In the genomic region with DNA sequence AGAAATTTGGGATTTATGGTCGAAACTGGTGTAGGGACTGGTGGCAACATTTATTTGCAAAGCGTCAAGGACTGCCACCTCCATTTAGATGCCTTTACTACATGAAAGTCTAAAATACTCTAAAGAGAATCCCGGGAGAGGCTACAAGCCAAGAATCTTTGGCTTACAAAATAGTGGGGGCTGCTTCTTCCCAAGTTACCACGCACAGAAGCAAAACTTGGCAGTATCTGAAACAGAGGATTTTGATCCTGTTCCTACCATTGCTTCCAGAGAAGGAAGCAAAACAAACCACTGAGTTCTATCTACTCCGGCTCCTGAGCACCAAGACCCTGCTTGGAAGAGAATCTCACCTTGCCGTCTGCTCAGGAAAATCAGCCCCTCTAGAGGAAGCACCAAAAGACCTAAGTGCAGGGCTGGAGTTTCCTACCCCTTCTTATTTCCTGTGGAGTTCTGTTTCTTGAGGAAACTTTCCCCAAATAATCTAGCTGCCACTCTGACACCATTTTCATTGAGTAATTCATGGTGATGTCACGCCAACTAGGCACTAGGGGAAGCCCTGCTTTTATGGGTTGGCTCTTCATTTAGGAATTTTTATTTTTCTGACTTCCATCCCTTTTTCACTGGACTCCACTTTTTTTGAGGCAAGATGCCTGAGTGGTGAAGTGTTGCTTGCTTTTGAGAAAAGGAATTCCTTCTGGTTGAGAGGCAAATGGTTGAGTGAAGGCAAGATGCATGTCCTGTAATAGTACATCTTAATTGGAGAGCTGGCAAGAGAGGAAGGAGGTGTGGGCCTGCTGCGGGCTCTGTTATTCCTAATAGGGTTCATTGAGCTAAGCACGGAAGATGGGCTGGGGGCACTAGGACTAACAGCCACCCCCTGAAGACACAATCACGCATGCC, we compare ENCODE assay signal across 1 cellular context.
A peak's percentile ranks its signal among the peaks of the same experiment; 100 is the strongest.
TF ChIP-seq lines count a peak whose summit lies in the region.

No MANE protein-coding gene starts in this region.

TF ChIP-seq in HepG2, 621 proteins besides CTCF, POLR2A, EP300 and RAD21 (continued from another document and continues in another):
- TF ChIP-seq ZBTB8A (CRISPR knock-in tag; IDR thresholded peaks at IDR 0.05; ENCODE audit: borderline replicate concordance, low read depth) (no peak), ZNF709 (CRISPR knock-in tag; IDR thresholded peaks at IDR 0.05) (0 out of 2 replicates have a peak, but pooled peaks have one; percentile 1), BHLHE40 (IDR thresholded peaks at IDR 0.05; ENCODE audit: low read length) (no peak), HDAC2 (CRISPR knock-in tag; IDR thresholded peaks at IDR 0.05) (no peak), HOXD1 (CRISPR knock-in tag; IDR thresholded peaks at IDR 0.05) (no peak), ZNF446 (CRISPR knock-in tag; IDR thresholded peaks at IDR 0.05) (peak; percentile 22; the same call in 1 of the 2 replicates), ZZZ3 (CRISPR knock-in tag; IDR thresholded peaks at IDR 0.05; ENCODE audit: borderline replicate concordance) (no peak), RORA (CRISPR knock-in tag; IDR thresholded peaks at IDR 0.05) (0 out of 2 replicates have a peak, but pooled peaks have one; percentile 52), NPAS2 (CRISPR knock-in tag; IDR thresholded peaks at IDR 0.05; ENCODE audit: borderline replicate concordance) (no peak), NCOA2 (CRISPR knock-in tag; IDR thresholded peaks at IDR 0.05) (no peak), ZNF329 (CRISPR knock-in tag; IDR thresholded peaks at IDR 0.05; ENCODE audit: low read depth) (no peak), ZNF253 (CRISPR knock-in tag; IDR thresholded peaks at IDR 0.05; ENCODE audit: borderline replicate concordance) (no peak), THYN1 (CRISPR knock-in tag; IDR thresholded peaks at IDR 0.05; ENCODE audit: borderline replicate concordance, low read depth) (no peak), SMC3 (IDR thresholded peaks at IDR 0.05; ENCODE audit: low read length) (no peak), FOXJ3 (CRISPR knock-in tag; IDR thresholded peaks at IDR 0.05; ENCODE audit: borderline replicate concordance) (no peak), HOXA9 (CRISPR knock-in tag; IDR thresholded peaks at IDR 0.05; ENCODE audit: borderline replicate concordance) (no peak), ZFP41 (CRISPR knock-in tag; IDR thresholded peaks at IDR 0.05; ENCODE audit: borderline replicate concordance) (no peak)
- TF ChIP-seq, protein P1, sequence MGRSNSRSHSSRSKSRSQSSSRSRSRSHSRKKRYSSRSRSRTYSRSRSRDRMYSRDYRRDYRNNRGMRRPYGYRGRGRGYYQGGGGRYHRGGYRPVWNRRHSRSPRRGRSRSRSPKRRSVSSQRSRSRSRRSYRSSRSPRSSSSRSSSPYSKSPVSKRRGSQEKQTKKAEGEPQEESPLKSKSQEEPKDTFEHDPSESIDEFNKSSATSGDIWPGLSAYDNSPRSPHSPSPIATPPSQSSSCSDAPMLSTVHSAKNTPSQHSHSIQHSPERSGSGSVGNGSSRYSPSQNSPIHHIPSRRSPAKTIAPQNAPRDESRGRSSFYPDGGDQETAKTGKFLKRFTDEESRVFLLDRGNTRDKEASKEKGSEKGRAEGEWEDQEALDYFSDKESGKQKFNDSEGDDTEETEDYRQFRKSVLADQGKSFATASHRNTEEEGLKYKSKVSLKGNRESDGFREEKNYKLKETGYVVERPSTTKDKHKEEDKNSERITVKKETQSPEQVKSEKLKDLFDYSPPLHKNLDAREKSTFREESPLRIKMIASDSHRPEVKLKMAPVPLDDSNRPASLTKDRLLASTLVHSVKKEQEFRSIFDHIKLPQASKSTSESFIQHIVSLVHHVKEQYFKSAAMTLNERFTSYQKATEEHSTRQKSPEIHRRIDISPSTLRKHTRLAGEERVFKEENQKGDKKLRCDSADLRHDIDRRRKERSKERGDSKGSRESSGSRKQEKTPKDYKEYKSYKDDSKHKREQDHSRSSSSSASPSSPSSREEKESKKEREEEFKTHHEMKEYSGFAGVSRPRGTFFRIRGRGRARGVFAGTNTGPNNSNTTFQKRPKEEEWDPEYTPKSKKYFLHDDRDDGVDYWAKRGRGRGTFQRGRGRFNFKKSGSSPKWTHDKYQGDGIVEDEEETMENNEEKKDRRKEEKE (IDR thresholded peaks at IDR 0.05): no peak
- TF ChIP-seq, protein P2, sequence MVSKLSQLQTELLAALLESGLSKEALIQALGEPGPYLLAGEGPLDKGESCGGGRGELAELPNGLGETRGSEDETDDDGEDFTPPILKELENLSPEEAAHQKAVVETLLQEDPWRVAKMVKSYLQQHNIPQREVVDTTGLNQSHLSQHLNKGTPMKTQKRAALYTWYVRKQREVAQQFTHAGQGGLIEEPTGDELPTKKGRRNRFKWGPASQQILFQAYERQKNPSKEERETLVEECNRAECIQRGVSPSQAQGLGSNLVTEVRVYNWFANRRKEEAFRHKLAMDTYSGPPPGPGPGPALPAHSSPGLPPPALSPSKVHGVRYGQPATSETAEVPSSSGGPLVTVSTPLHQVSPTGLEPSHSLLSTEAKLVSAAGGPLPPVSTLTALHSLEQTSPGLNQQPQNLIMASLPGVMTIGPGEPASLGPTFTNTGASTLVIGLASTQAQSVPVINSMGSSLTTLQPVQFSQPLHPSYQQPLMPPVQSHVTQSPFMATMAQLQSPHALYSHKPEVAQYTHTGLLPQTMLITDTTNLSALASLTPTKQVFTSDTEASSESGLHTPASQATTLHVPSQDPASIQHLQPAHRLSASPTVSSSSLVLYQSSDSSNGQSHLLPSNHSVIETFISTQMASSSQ (IDR thresholded peaks at IDR 0.05; ENCODE audit: low read depth): no peak
- TF ChIP-seq, protein P2 (CRISPR knock-in tag; IDR thresholded peaks at IDR 0.05; ENCODE audit: borderline replicate concordance): no peak
- TF ChIP-seq, protein P3, sequence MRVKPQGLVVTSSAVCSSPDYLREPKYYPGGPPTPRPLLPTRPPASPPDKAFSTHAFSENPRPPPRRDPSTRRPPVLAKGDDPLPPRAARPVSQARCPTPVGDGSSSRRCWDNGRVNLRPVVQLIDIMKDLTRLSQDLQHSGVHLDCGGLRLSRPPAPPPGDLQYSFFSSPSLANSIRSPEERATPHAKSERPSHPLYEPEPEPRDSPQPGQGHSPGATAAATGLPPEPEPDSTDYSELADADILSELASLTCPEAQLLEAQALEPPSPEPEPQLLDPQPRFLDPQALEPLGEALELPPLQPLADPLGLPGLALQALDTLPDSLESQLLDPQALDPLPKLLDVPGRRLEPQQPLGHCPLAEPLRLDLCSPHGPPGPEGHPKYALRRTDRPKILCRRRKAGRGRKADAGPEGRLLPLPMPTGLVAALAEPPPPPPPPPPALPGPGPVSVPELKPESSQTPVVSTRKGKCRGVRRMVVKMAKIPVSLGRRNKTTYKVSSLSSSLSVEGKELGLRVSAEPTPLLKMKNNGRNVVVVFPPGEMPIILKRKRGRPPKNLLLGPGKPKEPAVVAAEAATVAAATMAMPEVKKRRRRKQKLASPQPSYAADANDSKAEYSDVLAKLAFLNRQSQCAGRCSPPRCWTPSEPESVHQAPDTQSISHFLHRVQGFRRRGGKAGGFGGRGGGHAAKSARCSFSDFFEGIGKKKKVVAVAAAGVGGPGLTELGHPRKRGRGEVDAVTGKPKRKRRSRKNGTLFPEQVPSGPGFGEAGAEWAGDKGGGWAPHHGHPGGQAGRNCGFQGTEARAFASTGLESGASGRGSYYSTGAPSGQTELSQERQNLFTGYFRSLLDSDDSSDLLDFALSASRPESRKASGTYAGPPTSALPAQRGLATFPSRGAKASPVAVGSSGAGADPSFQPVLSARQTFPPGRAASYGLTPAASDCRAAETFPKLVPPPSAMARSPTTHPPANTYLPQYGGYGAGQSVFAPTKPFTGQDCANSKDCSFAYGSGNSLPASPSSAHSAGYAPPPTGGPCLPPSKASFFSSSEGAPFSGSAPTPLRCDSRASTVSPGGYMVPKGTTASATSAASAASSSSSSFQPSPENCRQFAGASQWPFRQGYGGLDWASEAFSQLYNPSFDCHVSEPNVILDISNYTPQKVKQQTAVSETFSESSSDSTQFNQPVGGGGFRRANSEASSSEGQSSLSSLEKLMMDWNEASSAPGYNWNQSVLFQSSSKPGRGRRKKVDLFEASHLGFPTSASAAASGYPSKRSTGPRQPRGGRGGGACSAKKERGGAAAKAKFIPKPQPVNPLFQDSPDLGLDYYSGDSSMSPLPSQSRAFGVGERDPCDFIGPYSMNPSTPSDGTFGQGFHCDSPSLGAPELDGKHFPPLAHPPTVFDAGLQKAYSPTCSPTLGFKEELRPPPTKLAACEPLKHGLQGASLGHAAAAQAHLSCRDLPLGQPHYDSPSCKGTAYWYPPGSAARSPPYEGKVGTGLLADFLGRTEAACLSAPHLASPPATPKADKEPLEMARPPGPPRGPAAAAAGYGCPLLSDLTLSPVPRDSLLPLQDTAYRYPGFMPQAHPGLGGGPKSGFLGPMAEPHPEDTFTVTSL (CRISPR knock-in tag; IDR thresholded peaks at IDR 0.05; ENCODE audit: borderline replicate concordance): no peak
- TF ChIP-seq, protein P4, sequence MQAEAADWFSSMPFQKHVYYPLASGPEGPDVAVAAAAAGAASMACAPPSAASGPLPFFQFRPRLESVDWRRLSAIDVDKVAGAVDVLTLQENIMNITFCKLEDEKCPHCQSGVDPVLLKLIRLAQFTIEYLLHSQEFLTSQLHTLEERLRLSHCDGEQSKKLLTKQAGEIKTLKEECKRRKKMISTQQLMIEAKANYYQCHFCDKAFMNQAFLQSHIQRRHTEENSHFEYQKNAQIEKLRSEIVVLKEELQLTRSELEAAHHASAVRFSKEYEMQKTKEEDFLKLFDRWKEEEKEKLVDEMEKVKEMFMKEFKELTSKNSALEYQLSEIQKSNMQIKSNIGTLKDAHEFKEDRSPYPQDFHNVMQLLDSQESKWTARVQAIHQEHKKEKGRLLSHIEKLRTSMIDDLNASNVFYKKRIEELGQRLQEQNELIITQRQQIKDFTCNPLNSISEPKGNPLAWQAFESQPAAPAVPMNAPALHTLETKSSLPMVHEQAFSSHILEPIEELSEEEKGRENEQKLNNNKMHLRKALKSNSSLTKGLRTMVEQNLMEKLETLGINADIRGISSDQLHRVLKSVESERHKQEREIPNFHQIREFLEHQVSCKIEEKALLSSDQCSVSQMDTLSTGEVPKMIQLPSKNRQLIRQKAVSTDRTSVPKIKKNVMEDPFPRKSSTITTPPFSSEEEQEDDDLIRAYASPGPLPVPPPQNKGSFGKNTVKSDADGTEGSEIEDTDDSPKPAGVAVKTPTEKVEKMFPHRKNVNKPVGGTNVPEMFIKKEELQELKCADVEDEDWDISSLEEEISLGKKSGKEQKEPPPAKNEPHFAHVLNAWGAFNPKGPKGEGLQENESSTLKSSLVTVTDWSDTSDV (CRISPR knock-in tag; IDR thresholded peaks at IDR 0.05): no peak
- TF ChIP-seq, protein P5, sequence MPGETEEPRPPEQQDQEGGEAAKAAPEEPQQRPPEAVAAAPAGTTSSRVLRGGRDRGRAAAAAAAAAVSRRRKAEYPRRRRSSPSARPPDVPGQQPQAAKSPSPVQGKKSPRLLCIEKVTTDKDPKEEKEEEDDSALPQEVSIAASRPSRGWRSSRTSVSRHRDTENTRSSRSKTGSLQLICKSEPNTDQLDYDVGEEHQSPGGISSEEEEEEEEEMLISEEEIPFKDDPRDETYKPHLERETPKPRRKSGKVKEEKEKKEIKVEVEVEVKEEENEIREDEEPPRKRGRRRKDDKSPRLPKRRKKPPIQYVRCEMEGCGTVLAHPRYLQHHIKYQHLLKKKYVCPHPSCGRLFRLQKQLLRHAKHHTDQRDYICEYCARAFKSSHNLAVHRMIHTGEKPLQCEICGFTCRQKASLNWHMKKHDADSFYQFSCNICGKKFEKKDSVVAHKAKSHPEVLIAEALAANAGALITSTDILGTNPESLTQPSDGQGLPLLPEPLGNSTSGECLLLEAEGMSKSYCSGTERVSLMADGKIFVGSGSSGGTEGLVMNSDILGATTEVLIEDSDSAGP (CRISPR knock-in tag; IDR thresholded peaks at IDR 0.05; ENCODE audit: borderline replicate concordance): no peak
- TF ChIP-seq, protein P6, sequence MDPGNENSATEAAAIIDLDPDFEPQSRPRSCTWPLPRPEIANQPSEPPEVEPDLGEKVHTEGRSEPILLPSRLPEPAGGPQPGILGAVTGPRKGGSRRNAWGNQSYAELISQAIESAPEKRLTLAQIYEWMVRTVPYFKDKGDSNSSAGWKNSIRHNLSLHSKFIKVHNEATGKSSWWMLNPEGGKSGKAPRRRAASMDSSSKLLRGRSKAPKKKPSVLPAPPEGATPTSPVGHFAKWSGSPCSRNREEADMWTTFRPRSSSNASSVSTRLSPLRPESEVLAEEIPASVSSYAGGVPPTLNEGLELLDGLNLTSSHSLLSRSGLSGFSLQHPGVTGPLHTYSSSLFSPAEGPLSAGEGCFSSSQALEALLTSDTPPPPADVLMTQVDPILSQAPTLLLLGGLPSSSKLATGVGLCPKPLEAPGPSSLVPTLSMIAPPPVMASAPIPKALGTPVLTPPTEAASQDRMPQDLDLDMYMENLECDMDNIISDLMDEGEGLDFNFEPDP (CRISPR knock-in tag; conservative IDR thresholded peaks at IDR 0.05): 0 out of 2 replicates have a peak, but pooled peaks have one; percentile 61
- TF ChIP-seq, protein P7, sequence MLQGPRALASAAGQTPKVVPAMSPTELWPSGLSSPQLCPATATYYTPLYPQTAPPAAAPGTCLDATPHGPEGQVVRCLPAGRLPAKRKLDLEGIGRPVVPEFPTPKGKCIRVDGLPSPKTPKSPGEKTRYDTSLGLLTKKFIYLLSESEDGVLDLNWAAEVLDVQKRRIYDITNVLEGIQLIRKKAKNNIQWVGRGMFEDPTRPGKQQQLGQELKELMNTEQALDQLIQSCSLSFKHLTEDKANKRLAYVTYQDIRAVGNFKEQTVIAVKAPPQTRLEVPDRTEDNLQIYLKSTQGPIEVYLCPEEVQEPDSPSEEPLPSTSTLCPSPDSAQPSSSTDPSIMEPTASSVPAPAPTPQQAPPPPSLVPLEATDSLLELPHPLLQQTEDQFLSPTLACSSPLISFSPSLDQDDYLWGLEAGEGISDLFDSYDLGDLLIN (CRISPR knock-in tag; IDR thresholded peaks at IDR 0.05; ENCODE audit: borderline replicate concordance): 0 out of 2 replicates have a peak, but pooled peaks have one; percentile 36
- TF ChIP-seq, protein P8, sequence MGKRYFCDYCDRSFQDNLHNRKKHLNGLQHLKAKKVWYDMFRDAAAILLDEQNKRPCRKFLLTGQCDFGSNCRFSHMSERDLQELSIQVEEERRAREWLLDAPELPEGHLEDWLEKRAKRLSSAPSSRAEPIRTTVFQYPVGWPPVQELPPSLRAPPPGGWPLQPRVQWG (CRISPR knock-in tag; IDR thresholded peaks at IDR 0.05; ENCODE audit: borderline replicate concordance, low read depth): peak; percentile 35; the same call in 1 of the 2 replicates
- TF ChIP-seq, protein P9, sequence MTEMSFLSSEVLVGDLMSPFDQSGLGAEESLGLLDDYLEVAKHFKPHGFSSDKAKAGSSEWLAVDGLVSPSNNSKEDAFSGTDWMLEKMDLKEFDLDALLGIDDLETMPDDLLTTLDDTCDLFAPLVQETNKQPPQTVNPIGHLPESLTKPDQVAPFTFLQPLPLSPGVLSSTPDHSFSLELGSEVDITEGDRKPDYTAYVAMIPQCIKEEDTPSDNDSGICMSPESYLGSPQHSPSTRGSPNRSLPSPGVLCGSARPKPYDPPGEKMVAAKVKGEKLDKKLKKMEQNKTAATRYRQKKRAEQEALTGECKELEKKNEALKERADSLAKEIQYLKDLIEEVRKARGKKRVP (CRISPR knock-in tag; IDR thresholded peaks at IDR 0.05): no peak
